ENCODE assay signal across 1 cellular context in genomic region chr12:68242777-68243176, GRCh38.
TF ChIP-seq lines count a peak whose summit lies in the region.

No MANE protein-coding gene starts in this region.

TF ChIP-seq in GM12878, 131 proteins besides CTCF, POLR2A, EP300 and RAD21:
- TF ChIP-seq POLR2AphosphoS5 (IDR thresholded peaks at IDR 0.05; ENCODE audit: low read length): no peak
- no peak for TF ChIP-seq SP1 (IDR thresholded peaks at IDR 0.05; ENCODE audit: low read depth, low read length)
- no peak for TF ChIP-seq ATF7 (IDR thresholded peaks at IDR 0.05; ENCODE audit: low read depth)
- no peak for TF ChIP-seq RFX5 (IDR thresholded peaks at IDR 0.05; ENCODE audit: low read depth, low read length)
- no peak for TF ChIP-seq TAF1 (IDR thresholded peaks at IDR 0.05; ENCODE audit: borderline replicate concordance, low read depth, low read length)
- TF ChIP-seq HDGF (IDR thresholded peaks at IDR 0.05): no peak
- TF ChIP-seq ZNF207 (IDR thresholded peaks at IDR 0.05; ENCODE audit: borderline replicate concordance): no peak
- TF ChIP-seq SREBF2 (IDR thresholded peaks at IDR 0.05; ENCODE audit: low read length): no peak
- no peak for TF ChIP-seq ZNF24 (IDR thresholded peaks at IDR 0.05)
- TF ChIP-seq RELB (IDR thresholded peaks at IDR 0.05; ENCODE audit: low read depth): no peak
- no peak for TF ChIP-seq ZSCAN29 (IDR thresholded peaks at IDR 0.05)
- TF ChIP-seq ZBTB11 (CRISPR knock-in tag; IDR thresholded peaks at IDR 0.05): no peak
- no peak for TF ChIP-seq NFXL1 (IDR thresholded peaks at IDR 0.05; ENCODE audit: borderline replicate concordance)
- TF ChIP-seq NFYA (IDR thresholded peaks at IDR 0.05; ENCODE audit: borderline replicate concordance, low read depth, low read length): no peak
- TF ChIP-seq KAT2A (conservative IDR thresholded peaks at IDR 0.05; ENCODE audit: control insufficient read depth, low read depth, low read length): no peak
